Comparison of ENCODE assay signal across 8 cellular contexts in genomic region chr13:100694722-100695644, GRCh38. TPM values are rescaled to one million over a fixed set of nuclear protein-coding genes. Genes with fewer than 3 reads are reported as not detected.
DNase-seq lines count a peak whose midpoint lies in the region; ATAC-seq, FAIRE-seq and TF ChIP-seq lines count a peak whose summit lies in the region.

No MANE protein-coding gene starts in this region.

- H3K4me3 ChIP-seq in K562 (no peak overlapping the region), right lobe of liver (no peak overlapping the region)

- DNase-seq in COLO668 (lab: John Stamatoyannopoulos, UW; ENCODE audit: unreplicated experiment), result peak; percentile 42
- peak; percentile 71 for DNase-seq in HT-29 (ENCODE audit: low spot score)
- peak; percentile 40 to 74 (median 59) for DNase-seq in K562 (ENCODE audit: extremely low read depth in 1 of 4, low spot score in 3 of 4)
- peak in 1 of 3 donors; percentile 35 for DNase-seq in right lobe of liver
- DNase-seq in NCI-H1092 (lab: John Stamatoyannopoulos, UW), result no peak
- DNase-seq in stimulated activated CD4-positive, alpha-beta T cell treated with anti-CD3 and anti-CD28 coated beads, Interleukin-2, amount 100 ng/mL, for 48 hours, result no peak
- no peak for DNase-seq in NCI-H2227 (lab: John Stamatoyannopoulos, UW; ENCODE audit: unreplicated experiment)
- DNase-seq in CD14-positive monocyte (ENCODE audit: low spot score), result no peak

- POLR2A ChIA-PET in K562 (lab: Yijun Ruan, JAX), result no interaction called here

- CTCF ChIA-PET in K562 (lab: Yijun Ruan, JAX; ENCODE audit: low intra/inter-chr PET ratio), result no interaction called here

- TF ChIP-seq RAD21 in K562 (CRISPR knock-in tag; conservative IDR thresholded peaks at IDR 0.05 in 1 of 2, IDR thresholded peaks at IDR 0.05 in 1 of 2), result peak in 1 of 2 experiments; percentile 27; a peak in 2 of 4 replicates

- peaks cover 14 to 29% (median 22%) of the 10 kb centered on the region in 7 donors for H3K9me3 Mint-ChIP-seq in CD14-positive monocyte

- WGBS in K562 (ENCODE audit: insufficient coverage, low coverage, missing lambda C conversion rate), result 3% methylated on average over 9 of the region's 12 CpGs
- WGBS in right lobe of liver (ENCODE audit: insufficient coverage, low coverage, low lambda C conversion rate, missing lambda C conversion rate), result 44% methylated on average over 11 of the region's 12 CpGs

- BruUV-seq in K562 (replicated peaks; lab: Mats Ljungman, UMichigan), result no TSS peak

- peak overlapping the region; percentile 79 for H2AFZ ChIP-seq in K562 (ENCODE audit: low read depth, low read length)

- ATAC-seq in K562, result peak; percentile 100
- ATAC-seq in right lobe of liver, result peak; percentile 70 to 85 (median 80)

- peak; percentile 62 for FAIRE-seq in K562 (lab: Jason Lieb, UNC)

- TF ChIP-seq POLR2A in K562 (conservative IDR thresholded peaks at IDR 0.05) (no peak), right lobe of liver (IDR thresholded peaks at IDR 0.05) (no peak)

- H3K36me3 ChIP-seq in K562 (ENCODE audit: control insufficient read depth, insufficient read depth, low read length) (no peaks in the 10 kb centered on the region), right lobe of liver (no peaks in the 10 kb centered on the region)

- peak overlapping the region in 1 of 7 donors; percentile 63 for H3K27ac Mint-ChIP-seq in CD14-positive monocyte

- in situ Hi-C loops in K562 (cut with MboI), result no loop called here

- no peaks in the 10 kb centered on the region for H3K36me3 Mint-ChIP-seq in CD14-positive monocyte

- H3K27ac ChIP-seq in K562 (ENCODE audit: extremely low read depth, low read depth, low read length) (0 out of 3 replicates have a peak overlapping the region, but pooled peaks have one; percentile 11), right lobe of liver (no peak overlapping the region)

- H3K9me1 ChIP-seq in K562 (ENCODE audit: control insufficient read depth, insufficient read depth, low read length), result no peaks in the 10 kb centered on the region

- peak; percentile 63 to 73 (median 65) for TF ChIP-seq CTCF in K562 (IDR thresholded peaks at IDR 0.05 in 2 of 3, conservative IDR thresholded peaks at IDR 0.05 in 1 of 3; ENCODE audit: insufficient read depth in 2 of 3, low read depth in 1 of 3, low read length in 3 of 3)
- peak in 3 of 4 donors; percentile 34 to 42 (median 38) for TF ChIP-seq CTCF in right lobe of liver (IDR thresholded peaks at IDR 0.05)
- no peak for TF ChIP-seq CTCF in CD14-positive monocyte (IDR thresholded peaks at IDR 0.05)

- no peaks in the 10 kb centered on the region for H3K79me2 ChIP-seq in K562 (ENCODE audit: control insufficient read depth, insufficient read depth, low read length)

- no peaks in the 10 kb centered on the region for H3K4me1 Mint-ChIP-seq in CD14-positive monocyte

- intact Hi-C loops in K562 (cut with micrococcal nuclease), result no loop called here
- intact Hi-C loops in right lobe of liver (cut with DNase I), result no loop called here
- intact Hi-C loops in CD14-positive monocyte (cut with micrococcal nuclease), result no loop called here

- H3K9me3 ChIP-seq in K562 (replicated peaks; ENCODE audit: control insufficient read depth, insufficient read depth, low read depth, low read length) (no peaks in the 10 kb centered on the region), right lobe of liver (no peaks in the 10 kb centered on the region)

- peaks cover 0 to 3% (median 2%) of the 10 kb centered on the region in 3 donors for H3K27me3 Mint-ChIP-seq in CD14-positive monocyte (ENCODE audit: low read depth in 3 of 3)

- H3K4me1 ChIP-seq in K562 (replicated peaks in 1 of 2; ENCODE audit: control insufficient read depth in 2 of 2, insufficient read depth in 2 of 2, low read length in 2 of 2) (peaks cover 0 to 6% of the 10 kb centered on the region in 2 experiments; a peak in 3 of 5 replicates), right lobe of liver (no peaks in the 10 kb centered on the region)

- no peak overlapping the region for H3K4me3 Mint-ChIP-seq in CD14-positive monocyte

- H4K20me1 ChIP-seq in K562 (replicated peaks; ENCODE audit: control insufficient read depth, insufficient read depth, low read length), result no peaks in the 10 kb centered on the region

- H3K27me3 ChIP-seq in K562 (ENCODE audit: control insufficient read depth in 2 of 2, insufficient read depth in 2 of 2, low read length in 2 of 2) (no peaks in the 10 kb centered on the region; a peak in 1 of 5 replicates), right lobe of liver (no peaks in the 10 kb centered on the region)

- peak overlapping the region; percentile 62 for H3K4me2 ChIP-seq in K562 (ENCODE audit: insufficient read depth, low read length)

- H3K9ac ChIP-seq in K562 (ENCODE audit: insufficient read depth in 1 of 2, low read depth in 2 of 2, low read length in 2 of 2), result peak overlapping the region in 1 of 2 experiments; percentile 66; a peak in 2 of 4 replicates

- TF ChIP-seq EP300 in K562 (IDR thresholded peaks at IDR 0.05; ENCODE audit: low read length), result no peak

TF ChIP-seq in K562, 482 proteins besides CTCF, POLR2A, EP300 and RAD21 (continues in another document):
- TF ChIP-seq FOSL1 (tag; conservative IDR thresholded peaks at IDR 0.05), result 0 out of 2 replicates have a peak, but pooled peaks have one; percentile 30
- TF ChIP-seq E2F6 (IDR thresholded peaks at IDR 0.05; ENCODE audit: borderline replicate concordance in 1 of 2, extremely low read depth in 1 of 2, insufficient read depth in 1 of 2, insufficient read length in 1 of 2, low read depth in 1 of 2, low read length in 1 of 2, poor library complexity in 1 of 2, severe bottlenecking in 1 of 2), result peak in 1 of 2 experiments; percentile 62
- no peak for TF ChIP-seq CLOCK (CRISPR knock-in tag; IDR thresholded peaks at IDR 0.05; ENCODE audit: borderline replicate concordance)
- peak in 2 of 3 experiments; percentile 57 to 82 for TF ChIP-seq YY1 (IDR thresholded peaks at IDR 0.05; ENCODE audit: borderline replicate concordance in 1 of 3, control insufficient read depth in 1 of 3, extremely low read depth in 1 of 3, insufficient read depth in 3 of 3, insufficient read length in 1 of 3, insufficient replicate concordance in 2 of 3, low read depth in 1 of 3, low read length in 2 of 3)
- TF ChIP-seq KAT2B (IDR thresholded peaks at IDR 0.05; ENCODE audit: low read depth, low read length), result no peak
- no peak for TF ChIP-seq DDX20 (tag; IDR thresholded peaks at IDR 0.05; ENCODE audit: low read depth)
- no peak for TF ChIP-seq GABPB1 (CRISPR knock-in tag; IDR thresholded peaks at IDR 0.05)
- TF ChIP-seq ZBTB43 (CRISPR knock-in tag; IDR thresholded peaks at IDR 0.05), result no peak

RNA-seq across cellular contexts. Expression of gene TMTC4, which starts 20.4 kb away (rescaled TPM):
- total RNA-seq in HT-29 (2014; rRNA removed; shearing (Covaris generic)), result 23.3 and 31.1 TPM in 2 replicates
- 69.5 and 72.0 TPM in 2 replicates for total RNA-seq in K562 (2011; cell fraction: chromatin; rRNA removed; ENCODE audit: low replicate concordance)
- 39.7 and 40.4 TPM in 2 replicates for total RNA-seq in K562 (2011; cell fraction: nucleolus; rRNA removed)
- 53.1 and 53.5 TPM in 2 replicates for total RNA-seq in K562 (2011; cell fraction: nucleoplasm; rRNA removed)
- total RNA-seq in K562 (2014; rRNA removed) (13.6 and 14.5 TPM in 2 replicates), K562 (2014; rRNA removed; fragmentation: Illumina TruSeq; extraction: Trizol) (11.8 and 14.4 TPM in 2 replicates), K562 (2015; rRNA removed; fragmentation: Illumina TruSeq; extraction: Trizol) (10.0 TPM in 2 replicates), K562 (2021) (15.1 and 16.7 TPM in 2 replicates), right lobe of liver (10 to 100 TPM; 10.7 to 17.9 (median 14.1) TPM)
- polyA plus RNA-seq in K562 (2011; rRNA removed) (15.2 and 17.3 TPM in 2 replicates), K562 (2014; fragmentation: Illumina TruSeq; extraction: Trizol) (10.1 and 11.0 TPM in 2 replicates), K562 (2014; fragmentation: Nextera tagmentation; extraction: Ambion mirVana) (1 to 10 TPM; 3.5 to 3.6 TPM), K562 (2014; rRNA removed) (12.8 and 14.3 TPM in 2 replicates), CD14-positive monocyte (1 to 10 TPM; 2.1 to 3.9 TPM)
- polyA plus RNA-seq in K562 (2011; cell fraction: cytosol; rRNA removed), result 10.9 and 16.4 TPM in 2 replicates
- polyA plus RNA-seq in K562 (2011; cell fraction: nucleus; rRNA removed), result 69.1 and 95.5 TPM in 2 replicates
- polyA plus RNA-seq in K562 (2012), result 9.5 and 10.9 TPM in 2 replicates
- polyA minus RNA-seq in K562 (2011; rRNA and poly(A)+ RNA removed), result 18.1 and 25.7 TPM in 2 replicates
- 9.5 and 10.3 TPM in 2 replicates for polyA minus RNA-seq in K562 (2011; cell fraction: cytosol; rRNA and poly(A)+ RNA removed)
- 24.1 and 34.4 TPM in 2 replicates for polyA minus RNA-seq in K562 (2011; cell fraction: nucleus; rRNA and poly(A)+ RNA removed)

Comparison
In these comparisons a context has a peak if more than half of its experiments do, and no peak if none do; other contexts are left out.
1. DNase-seq: peak in COLO668 (single experiment), HT-29 (single experiment) and K562 (4 of 4); none in NCI-H1092 (single experiment), stimulated activated CD4-positive, alpha-beta T cell treated with anti-CD3 and anti-CD28 coated beads, Interleukin-2, amount 100 ng/mL, for 48 hours (0 of 2), NCI-H2227 (single experiment) and CD14-positive monocyte (single experiment).